25 cellular contexts compared by ENCODE assay signal in the genomic region with DNA sequence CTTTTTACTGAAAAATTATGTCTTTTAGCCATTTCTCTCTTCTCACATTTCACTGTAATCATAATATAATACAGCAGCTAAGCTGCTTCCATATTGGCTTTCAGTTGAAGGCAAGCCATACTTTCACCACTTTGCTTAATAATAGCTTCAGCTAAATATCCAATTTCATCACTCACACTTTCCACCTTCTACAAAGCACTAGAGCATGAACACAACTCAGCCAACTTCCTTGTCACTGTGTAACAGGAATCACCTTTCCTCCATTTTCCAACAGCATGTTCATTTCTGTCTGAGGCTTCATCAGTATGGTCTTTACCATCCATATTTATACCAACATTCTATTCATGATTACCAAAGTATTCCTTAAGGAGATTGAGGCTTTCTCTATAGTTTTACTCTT.
"Had no signal": no experiment of that assay in that cellular context is flagged by ENCODE, and none has a peak within 500 bp of the region (broad histone marks: within the 10 kb centered on the region; RNA-seq: fewer than 3 reads in every experiment).

No MANE protein-coding gene starts in this region.

- H3K27me3 ChIP-seq: body of pancreas, esophagus squamous epithelium, gastroesophageal sphincter, heart right ventricle had no signal

- H3K4me3 ChIP-seq: body of pancreas, esophagus squamous epithelium, gastroesophageal sphincter, heart right ventricle had no signal

- DNase-seq: activated B cell treated with CpG ODN at 0.5 μM for 24 hours; activated CD4-positive, alpha-beta T cell treated with anti-CD3 and anti-CD28 coated beads for 48 hours; activated CD4-positive, alpha-beta T cell treated with anti-CD3 and anti-CD28 coated beads, Interleukin-2, amount 50 U/mL, for 1 hour; activated CD4-positive, alpha-beta T cell treated with anti-CD3 and anti-CD28 coated beads, Interleukin-2, amount 50 U/mL, for 48 hours; activated CD8-positive, alpha-beta memory T cell treated with anti-CD3 and anti-CD28 coated beads for 24 hours; activated CD8-positive, alpha-beta T cell treated with anti-CD3 and anti-CD28 coated beads for 36 hours; activated effector memory CD4-positive, alpha-beta T cell treated with Interleukin-2 at 50 U/mL for 16 hours; activated gamma-delta T cell treated with Interleukin-2 at 50 U/mL for 16 hours; activated naive CD4-positive, alpha-beta T cell treated with anti-CD3 and anti-CD28 coated beads, Interleukin-2, amount 50 U/mL, for 16 hours; activated naive CD4-positive, alpha-beta T cell treated with Interleukin-2 at 50 U/mL for 16 hours; activated T-cell treated with anti-CD3 and anti-CD28 coated beads, Interleukin-2, amount 50 U/mL, for 4 hours; amniotic stem cell; anterior cingulate cortex; body of pancreas; caudate nucleus; cortex of kidney; dermis blood vessel endothelial cell; effector CD8-positive, alpha-beta T cell; esophagus squamous epithelium; foreskin melanocyte; heart right ventricle; T-helper 9 cell; WERI-Rb-1 had no signal

- H3K27ac ChIP-seq: body of pancreas, epithelial cell of prostate, esophagus squamous epithelium, gastroesophageal sphincter, heart right ventricle, WERI-Rb-1 had no signal
